15 cellular contexts compared by ENCODE assay signal in the genomic region with DNA sequence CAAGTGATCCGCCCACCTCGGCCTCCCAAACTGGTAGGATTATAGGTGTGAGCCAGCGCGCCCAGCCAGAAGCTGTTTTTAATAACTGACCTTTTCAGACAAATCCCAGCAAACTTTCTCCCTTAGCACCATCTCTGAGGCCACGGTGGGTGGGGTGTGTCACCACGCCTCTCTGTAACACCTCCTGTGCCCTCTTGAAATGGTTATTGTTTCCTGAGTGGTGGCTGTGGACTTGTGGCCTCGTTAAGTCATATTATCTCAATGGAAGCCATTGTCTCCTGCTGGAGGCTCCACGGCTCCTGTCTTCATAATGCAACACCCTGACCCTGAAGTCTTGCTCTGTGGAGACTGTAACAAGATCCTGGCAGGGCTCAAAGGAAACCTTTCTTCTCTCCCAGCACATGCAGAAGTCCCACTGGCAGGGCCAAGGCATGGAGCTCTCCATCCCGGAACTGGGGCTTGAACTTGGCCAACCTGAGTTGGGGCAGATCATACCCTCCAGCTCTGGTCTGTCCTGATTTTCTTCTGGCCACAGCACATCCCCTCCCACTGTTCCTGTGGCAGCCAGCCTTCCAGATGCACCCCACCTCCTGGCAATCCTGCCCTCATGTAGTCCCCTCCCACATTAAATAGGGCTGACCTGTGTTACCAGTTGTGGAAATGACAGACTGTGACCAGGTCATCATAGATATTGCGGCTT.
A peak's percentile ranks its signal among the peaks of the same experiment; 100 is the strongest.
DNase-seq lines count a peak whose midpoint lies in the region; ATAC-seq and TF ChIP-seq lines count a peak whose summit lies in the region.
"Had no signal": no experiment of that assay in that cellular context is flagged by ENCODE, and none has a peak within 500 bp of the region (broad histone marks: within the 10 kb centered on the region; RNA-seq: fewer than 3 reads in every experiment).

No MANE protein-coding gene starts in this region.

- H3K27me3 ChIP-seq in Caco-2 (replicated peaks; ENCODE audit: control insufficient read depth, insufficient read depth, low read length): no peaks in the 10 kb centered on the region
- no peaks in the 10 kb centered on the region for H3K27me3 ChIP-seq in foreskin keratinocyte
- no peaks in the 10 kb centered on the region for H3K27me3 ChIP-seq in sigmoid colon

- H3K4me1 Mint-ChIP-seq in Caco-2 (ENCODE audit: low read depth, unreplicated experiment): peaks cover 17% of the 10 kb centered on the region
- H3K4me1 Mint-ChIP-seq: CD4-positive, CD25-positive, alpha-beta regulatory T cell had no signal

- peaks cover 39% of the 10 kb centered on the region for H3K9me3 Mint-ChIP-seq in Caco-2 (ENCODE audit: unreplicated experiment)

- no peak overlapping the region for H3K4me3 Mint-ChIP-seq in Caco-2 (ENCODE audit: unreplicated experiment)
- H3K4me3 Mint-ChIP-seq: CD4-positive, CD25-positive, alpha-beta regulatory T cell had no signal

- no peaks in the 10 kb centered on the region for H3K27me3 Mint-ChIP-seq in Caco-2 (ENCODE audit: insufficient read depth, unreplicated experiment)

- no peaks in the 10 kb centered on the region for H3K36me3 Mint-ChIP-seq in Caco-2 (ENCODE audit: insufficient read depth, unreplicated experiment)
- H3K36me3 Mint-ChIP-seq: CD4-positive, CD25-positive, alpha-beta regulatory T cell had no signal

- 54 to 79% methylated on average over 10 of the region's 10 CpGs for WGBS in sigmoid colon, 2 donors

- no peak for TF ChIP-seq EP300 in sigmoid colon (IDR thresholded peaks at IDR 0.05)

- ATAC-seq in foreskin keratinocyte (no peak), HG03025 (IDR thresholded peaks at IDR 0.05; ENCODE audit: low FRiP score, unreplicated experiment) (no peak), left lobe of liver (no peak)
- ATAC-seq: GM12878 had no signal

- TF ChIP-seq CTCF in Caco-2 (IDR thresholded peaks at IDR 0.05; ENCODE audit: insufficient read depth in 1 of 2, low read depth in 1 of 2, low read length in 1 of 2, severe bottlenecking in 1 of 2, unreplicated experiment in 1 of 2) (no peak), foreskin keratinocyte (conservative IDR thresholded peaks at IDR 0.05) (no peak), sigmoid colon (IDR thresholded peaks at IDR 0.05) (no peak)

- H3K36me3 ChIP-seq in Caco-2 (ENCODE audit: control insufficient read depth, insufficient read depth, low read length): no peaks in the 10 kb centered on the region
- no peaks in the 10 kb centered on the region for H3K36me3 ChIP-seq in sigmoid colon

- CTCF ChIA-PET in Caco-2 (lab: Charles Lee): no interaction called here

- H3K4me3 ChIP-seq in Caco-2 (ENCODE audit: low read depth, low read length) (no peak overlapping the region), sigmoid colon (no peak overlapping the region)
- H3K4me3 ChIP-seq: GM12878 had no signal

- TF ChIP-seq POLR2A in sigmoid colon (IDR thresholded peaks at IDR 0.05): no peak

- intact Hi-C loops in Caco-2 (cut with micrococcal nuclease; ENCODE audit: unreplicated experiment) (no loop called here), sigmoid colon (cut with DNase I) (no loop called here)

- DNase-seq in Caco-2 (no peak), SK-MEL-5 (ENCODE audit: low read depth, low spot score) (peak; percentile 98), foreskin keratinocyte (no peak), sigmoid colon (peak; percentile 50), NCI-H146 (lab: John Stamatoyannopoulos, UW) (no peak), anterior cingulate cortex (lab: John Stamatoyannopoulos, UW) (no peak), left lobe of liver (ENCODE audit: low spot score) (no peak)
- DNase-seq: CD4-positive, CD25-positive, alpha-beta regulatory T cell; DMS79; NCI-H1436; NCI-H2081 treated with DMSO at 0.1 percent for 48 hours; NCI-H748 treated with DMSO at 0.1 percent for 48 hours; SHP77 had no signal

- peak overlapping the region; percentile 40 for H3K27ac Mint-ChIP-seq in Caco-2 (ENCODE audit: unreplicated experiment)
- H3K27ac Mint-ChIP-seq: CD4-positive, CD25-positive, alpha-beta regulatory T cell had no signal

- H3K9me3 ChIP-seq in Caco-2: peaks cover 24% of the 10 kb centered on the region
- H3K9me3 ChIP-seq in sigmoid colon: peaks cover 0 to 6% (median 0%) of the 10 kb centered on the region in 4 donors

- POLR2A ChIA-PET in Caco-2 (lab: Charles Lee): no interaction called here

- H3K27ac ChIP-seq in foreskin keratinocyte: peak overlapping the region; percentile 74
- no peak overlapping the region for H3K27ac ChIP-seq in sigmoid colon

- in situ Hi-C loops in SK-MEL-5 (cut with HindIII; ENCODE audit: low pct_unique_long_range_greater_than_20kb, low sequenced_read_pairs): no loop called here

- H3K4me1 ChIP-seq in Caco-2 (no peaks in the 10 kb centered on the region; the same call in 1 of the 2 replicates), foreskin keratinocyte (peaks cover 11% of the 10 kb centered on the region), sigmoid colon (peaks cover 0 to 31% (median 11%) of the 10 kb centered on the region in 4 donors)

- no TSS peak for BruUV-seq in Caco-2 (replicated peaks; lab: Mats Ljungman, UMichigan)

Comparison
In these comparisons a context has a peak if more than half of its experiments do, and no peak if none do; other contexts are left out.
1. DNase-seq: peak in SK-MEL-5 (single experiment) and sigmoid colon (single experiment); none in Caco-2 (0 of 2), foreskin keratinocyte (0 of 2), NCI-H146 (single experiment), anterior cingulate cortex (0 of 58) and left lobe of liver (single experiment).